13 cellular contexts compared by ENCODE assay signal in the genomic region with DNA sequence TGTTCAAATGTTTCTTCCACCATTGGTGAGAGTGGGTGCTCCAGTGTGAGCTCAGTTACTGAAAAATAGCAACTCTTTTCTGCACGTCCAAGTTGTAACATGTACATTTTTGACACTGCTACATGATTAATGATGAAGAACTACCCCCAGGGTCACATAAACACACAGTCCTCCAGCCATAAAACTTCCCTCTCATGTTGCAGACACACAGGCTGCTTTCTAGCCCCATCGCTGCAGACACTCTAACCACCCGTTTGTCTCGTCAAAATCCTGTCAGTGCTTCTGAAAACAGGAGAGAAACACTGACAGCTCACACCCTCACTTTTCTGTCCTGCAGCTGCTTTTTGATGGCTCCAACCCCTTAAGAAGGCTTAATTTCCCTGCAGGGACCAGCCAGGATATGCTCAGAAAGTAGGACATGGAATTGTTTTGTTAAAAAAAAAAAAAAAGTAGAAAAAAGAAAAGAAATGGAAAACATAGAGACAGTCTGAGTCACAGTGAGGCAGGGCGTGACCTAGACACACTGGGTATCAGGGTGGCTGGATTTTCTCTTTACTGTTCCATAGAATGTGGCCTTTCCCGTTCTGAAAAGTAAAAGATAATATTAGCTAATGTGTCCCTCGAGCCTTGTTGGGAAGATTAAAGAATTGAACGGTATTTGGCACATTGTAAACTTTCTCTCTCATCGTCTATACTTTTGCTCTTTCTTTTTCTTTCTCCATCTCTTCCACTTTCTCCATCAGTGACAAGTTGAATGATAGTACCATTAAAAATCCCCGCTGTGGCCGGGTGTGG. TPM values are rescaled to one million over a fixed set of nuclear protein-coding genes. Genes with fewer than 3 reads are reported as not detected.
DNase-seq lines count a peak whose midpoint lies in the region; ATAC-seq lines count a peak whose summit lies in the region.
"Had no signal": no experiment of that assay in that cellular context is flagged by ENCODE, and none has a peak within 500 bp of the region (broad histone marks: within the 10 kb centered on the region; RNA-seq: fewer than 3 reads in every experiment).

No MANE protein-coding gene starts in this region.

- POLR2A ChIA-PET in activated CD4-positive, alpha-beta memory T cell treated with anti-CD3 and anti-CD28 coated beads, Interleukin-2, amount 10 ng/mL, durations not matched to agents 7 days and 5 days (lab: Charles Lee): interaction anchor here (1.0 to 5.3 kb wide), 7 partner anchors 11 to 66 kb away, joined by 3 to 79 read pairs (median 6); a partner anchor contains a TSS

- CTCF ChIA-PET in activated CD4-positive, alpha-beta memory T cell treated with anti-CD3 and anti-CD28 coated beads, Interleukin-2, amount 10 ng/mL, durations not matched to agents 7 days and 5 days (lab: Charles Lee): interaction anchor here (0.9 to 1.9 kb wide), 6 partner anchors 10 to 92 kb away, joined by 3 to 8 read pairs (median 4); a partner anchor contains a TSS

- peaks cover 10% of the 10 kb centered on the region for H3K27me3 Mint-ChIP-seq in activated T-cell treated with anti-CD3 and anti-CD28 coated beads, Interleukin-2, amount 50 U/mL, for 72 hours (ENCODE audit: low read depth)
- H3K27me3 Mint-ChIP-seq in activated CD4-positive, alpha-beta memory T cell treated with anti-CD3 and anti-CD28 coated beads, Interleukin-2, amount 10 ng/mL, durations not matched to agents 7 days and 5 days: no peaks in the 10 kb centered on the region
- H3K27me3 Mint-ChIP-seq in stimulated activated naive CD8-positive, alpha-beta T cell treated with anti-CD3 and anti-CD28 coated beads, Interleukin-15, amount 100 ng/mL, for 72 hours: no peaks in the 10 kb centered on the region

- peak overlapping the region; percentile 63 for H3K27ac Mint-ChIP-seq in activated T-cell treated with anti-CD3 and anti-CD28 coated beads, Interleukin-2, amount 50 U/mL, for 72 hours
- peak overlapping the region; percentile 85 for H3K27ac Mint-ChIP-seq in activated CD4-positive, alpha-beta memory T cell treated with anti-CD3 and anti-CD28 coated beads, Interleukin-2, amount 10 ng/mL, durations not matched to agents 7 days and 5 days
- H3K27ac Mint-ChIP-seq in stimulated activated naive CD8-positive, alpha-beta T cell treated with anti-CD3 and anti-CD28 coated beads, Interleukin-15, amount 100 ng/mL, for 72 hours: peak overlapping the region; percentile 58 to 99

- H3K36me3 Mint-ChIP-seq in activated T-cell treated with anti-CD3 and anti-CD28 coated beads, Interleukin-2, amount 50 U/mL, for 72 hours (ENCODE audit: insufficient read depth in 2 of 2): no peaks in the 10 kb centered on the region
- peaks cover 6% of the 10 kb centered on the region for H3K36me3 Mint-ChIP-seq in activated CD4-positive, alpha-beta memory T cell treated with anti-CD3 and anti-CD28 coated beads, Interleukin-2, amount 10 ng/mL, durations not matched to agents 7 days and 5 days (ENCODE audit: low read depth)

- no peaks in the 10 kb centered on the region for H3K9me3 Mint-ChIP-seq in activated T-cell treated with anti-CD3 and anti-CD28 coated beads, Interleukin-2, amount 50 U/mL, for 72 hours
- H3K9me3 Mint-ChIP-seq in activated CD4-positive, alpha-beta memory T cell treated with anti-CD3 and anti-CD28 coated beads, Interleukin-2, amount 10 ng/mL, durations not matched to agents 7 days and 5 days: no peaks in the 10 kb centered on the region
- no peaks in the 10 kb centered on the region for H3K9me3 Mint-ChIP-seq in stimulated activated naive CD8-positive, alpha-beta T cell treated with anti-CD3 and anti-CD28 coated beads, Interleukin-15, amount 100 ng/mL, for 72 hours

- no peak for ATAC-seq in activated T-cell treated with anti-CD3 and anti-CD28 coated beads, Interleukin-2, amount 50 U/mL, for 72 hours (replicated peaks in 1 of 2)
- no peak for ATAC-seq in stimulated activated naive CD8-positive, alpha-beta T cell treated with anti-CD3 and anti-CD28 coated beads, Interleukin-15, amount 100 ng/mL, for 72 hours

- DNase-seq in activated T-cell treated with anti-CD3 and anti-CD28 coated beads, Interleukin-2, amount 50 U/mL, for 72 hours: no peak
- DNase-seq in activated T-cell treated with anti-CD3 and anti-CD28 coated beads, Interleukin-2, amount 50 U/mL, for 48 hours: no peak
- no peak for DNase-seq in activated CD4-positive, alpha-beta memory T cell treated with anti-CD3 and anti-CD28 coated beads, Interleukin-2, amount 10 ng/mL, durations not matched to agents 7 days and 5 days
- DNase-seq in hepatic stellate cell (ENCODE audit: low spot score): peak; percentile 24
- no peak for DNase-seq in stimulated activated naive CD8-positive, alpha-beta T cell treated with anti-CD3 and anti-CD28 coated beads, Interleukin-15, amount 100 ng/mL, for 72 hours
- DNase-seq in NCI-H187 treated with DMSO at 0.1 percent for 48 hours (lab: John Stamatoyannopoulos, UW): no peak
- DNase-seq in amniotic stem cell (lab: John Stamatoyannopoulos, UW): no peak
- no peak for DNase-seq in NCI-H345 (lab: John Stamatoyannopoulos, UW)
- DNase-seq: activated CD4-positive, CD25-positive, alpha-beta regulatory T cell treated with anti-CD3 and anti-CD28 coated beads, Interleukin-2, amount 50 U/mL, for 72 hours; AML-193; NCI-H524 treated with DMSO at 0.1 percent for 48 hours had no signal

- peak overlapping the region; percentile 82 to 83 for H3K4me3 Mint-ChIP-seq in activated T-cell treated with anti-CD3 and anti-CD28 coated beads, Interleukin-2, amount 50 U/mL, for 72 hours
- H3K4me3 Mint-ChIP-seq in activated CD4-positive, alpha-beta memory T cell treated with anti-CD3 and anti-CD28 coated beads, Interleukin-2, amount 10 ng/mL, durations not matched to agents 7 days and 5 days: peak overlapping the region; percentile 47
- peak overlapping the region; percentile 65 to 80 for H3K4me3 Mint-ChIP-seq in stimulated activated naive CD8-positive, alpha-beta T cell treated with anti-CD3 and anti-CD28 coated beads, Interleukin-15, amount 100 ng/mL, for 72 hours

- peaks cover 52% of the 10 kb centered on the region for H3K4me1 Mint-ChIP-seq in activated T-cell treated with anti-CD3 and anti-CD28 coated beads, Interleukin-2, amount 50 U/mL, for 72 hours (ENCODE audit: low read depth)
- peaks cover 60% of the 10 kb centered on the region for H3K4me1 Mint-ChIP-seq in activated CD4-positive, alpha-beta memory T cell treated with anti-CD3 and anti-CD28 coated beads, Interleukin-2, amount 10 ng/mL, durations not matched to agents 7 days and 5 days
- peaks cover 50% of the 10 kb centered on the region for H3K4me1 Mint-ChIP-seq in stimulated activated naive CD8-positive, alpha-beta T cell treated with anti-CD3 and anti-CD28 coated beads, Interleukin-15, amount 100 ng/mL, for 72 hours

RNA-seq across cellular contexts. Expression of a gene that starts 20.7 kb away (rescaled TPM):
- total RNA-seq in activated T-cell treated with anti-CD3 and anti-CD28 coated beads, Interleukin-2, amount 50 U/mL, for 72 hours: 100 to 1,000 TPM in 1 of 2 donors, 10 to 100 TPM in 1; 63.3 to 178 TPM
- total RNA-seq in activated CD4-positive, alpha-beta memory T cell treated with anti-CD3 and anti-CD28 coated beads, Interleukin-2, amount 10 ng/mL, durations not matched to agents 7 days and 5 days: 100 to 1,000 TPM; 482 to 491 TPM

RNA-seq across cellular contexts. Expression of a gene that starts 29.7 kb away (rescaled TPM):
- total RNA-seq in activated T-cell treated with anti-CD3 and anti-CD28 coated beads, Interleukin-2, amount 50 U/mL, for 72 hours: 1 to 10 TPM; 7.6 to 8.4 TPM
- 10 to 100 TPM; 14.4 to 16.9 TPM for total RNA-seq in activated CD4-positive, alpha-beta memory T cell treated with anti-CD3 and anti-CD28 coated beads, Interleukin-2, amount 10 ng/mL, durations not matched to agents 7 days and 5 days

RNA-seq across cellular contexts. Expression of a gene that starts 32.2 kb away (rescaled TPM):
- total RNA-seq in activated T-cell treated with anti-CD3 and anti-CD28 coated beads, Interleukin-2, amount 50 U/mL, for 72 hours: 1 to 10 TPM in 1 of 2 donors, under 1 TPM in 1; 0.46 to 1.8 TPM
- 1 to 10 TPM; 2.3 to 3.1 TPM for total RNA-seq in activated CD4-positive, alpha-beta memory T cell treated with anti-CD3 and anti-CD28 coated beads, Interleukin-2, amount 10 ng/mL, durations not matched to agents 7 days and 5 days
- total RNA-seq: SK-MEL-5, urinary bladder had no signal

RNA-seq across cellular contexts. Expression of a gene that starts 42.6 kb away (rescaled TPM):
- total RNA-seq in activated T-cell treated with anti-CD3 and anti-CD28 coated beads, Interleukin-2, amount 50 U/mL, for 72 hours: not detected
- total RNA-seq in activated CD4-positive, alpha-beta memory T cell treated with anti-CD3 and anti-CD28 coated beads, Interleukin-2, amount 10 ng/mL, durations not matched to agents 7 days and 5 days: not detected
- total RNA-seq: SK-MEL-5, urinary bladder had no signal
